ENCODE assay signal across 15 cellular contexts in genomic region chr5:10427201-10427600, GRCh38. TPM values are rescaled to one million over a fixed set of nuclear protein-coding genes. Genes with fewer than 3 reads are reported as not detected.
"Had no signal": no experiment of that assay in that cellular context is flagged by ENCODE, and none has a peak within 500 bp of the region (broad histone marks: within the 10 kb centered on the region; RNA-seq: fewer than 3 reads in every experiment).

No MANE protein-coding gene starts in this region.

- H3K4me3 Mint-ChIP-seq: activated CD4-positive, alpha-beta memory T cell treated with anti-CD3 and anti-CD28 coated beads, Interleukin-2, amount 10 ng/mL, durations not matched to agents 7 days and 5 days; neural progenitor cell had no signal

- H3K4me2 ChIP-seq: hepatocyte, neural progenitor cell had no signal

- H3K9me3 Mint-ChIP-seq: activated CD4-positive, alpha-beta memory T cell treated with anti-CD3 and anti-CD28 coated beads, Interleukin-2, amount 10 ng/mL, durations not matched to agents 7 days and 5 days; neural progenitor cell had no signal

- H2AFZ ChIP-seq: hepatocyte, neural progenitor cell, parathyroid adenoma had no signal

- H3K4me3 ChIP-seq: colonic mucosa, hepatocyte, neural progenitor cell, tibial nerve had no signal

- DNase-seq: activated CD4-positive, alpha-beta memory T cell treated with anti-CD3 and anti-CD28 coated beads, Interleukin-2, amount 10 ng/mL, durations not matched to agents 7 days and 5 days; activated CD8-positive, alpha-beta memory T cell treated with anti-CD3 and anti-CD28 coated beads, Interleukin-2, amount 50 U/mL, for 48 hours; colonic mucosa; effector CD4-positive, alpha-beta T cell; kidney glomerular epithelial cell; retina; SIG-M5; stimulated activated CD4-positive, alpha-beta T cell treated with anti-CD3 and anti-CD28 coated beads, Interleukin-15, amount 100 ng/mL, for 24 hours; stimulated activated CD4-positive, alpha-beta T cell treated with anti-CD3 and anti-CD28 coated beads, Interleukin-4, amount 100 ng/mL, for 24 hours; T1000 had no signal

- H3K4me1 ChIP-seq: colonic mucosa, neural progenitor cell, parathyroid adenoma, tibial nerve had no signal

- H3K9me3 ChIP-seq: colonic mucosa, tibial nerve had no signal

- H3K27ac Mint-ChIP-seq: activated CD4-positive, alpha-beta memory T cell treated with anti-CD3 and anti-CD28 coated beads, Interleukin-2, amount 10 ng/mL, durations not matched to agents 7 days and 5 days; neural progenitor cell had no signal

- H3K36me3 ChIP-seq: colonic mucosa had no signal

- H3K27ac ChIP-seq: colonic mucosa, hepatocyte, neural progenitor cell, parathyroid adenoma, tibial nerve had no signal

- H3K9ac ChIP-seq: neural progenitor cell, parathyroid adenoma had no signal

- H3K27me3 ChIP-seq: colonic mucosa, hepatocyte, neural progenitor cell had no signal

- H3K4me1 Mint-ChIP-seq: neural progenitor cell had no signal

- H3K27me3 Mint-ChIP-seq: activated CD4-positive, alpha-beta memory T cell treated with anti-CD3 and anti-CD28 coated beads, Interleukin-2, amount 10 ng/mL, durations not matched to agents 7 days and 5 days had no signal

RNA-seq across cellular contexts. Expression of gene ROPN1L, which starts 14.5 kb away (rescaled TPM):
- total RNA-seq: colonic mucosa, skeletal muscle tissue had no signal
- polyA plus RNA-seq: hepatocyte had no signal
